Comparison of ENCODE assay signal across 16 cellular contexts in genomic region chr7:149885191-149886017, GRCh38. TPM values are rescaled to one million over a fixed set of nuclear protein-coding genes. Genes with fewer than 3 reads are reported as not detected.
DNase-seq lines count a peak whose midpoint lies in the region; ATAC-seq and TF ChIP-seq lines count a peak whose summit lies in the region.
"Had no signal": no experiment of that assay in that cellular context is flagged by ENCODE, and none has a peak within 500 bp of the region (broad histone marks: within the 10 kb centered on the region; RNA-seq: fewer than 3 reads in every experiment).

No MANE protein-coding gene starts in this region.

- WGBS in mesendoderm (ENCODE audit: extremely low coverage, insufficient coverage, low lambda C conversion rate): no CpG with 5 or more reads among the region's 13 CpGs

- no peak for TF ChIP-seq POLR2A in NB4 (IDR thresholded peaks at IDR 0.05; ENCODE audit: extremely low read depth, insufficient read length)

- no peak for ATAC-seq in HG02870 (IDR thresholded peaks at IDR 0.05; ENCODE audit: unreplicated experiment)
- no peak for ATAC-seq in HG03565 (IDR thresholded peaks at IDR 0.05; ENCODE audit: unreplicated experiment)
- ATAC-seq: effector memory CD8-positive, alpha-beta T cell; lower lobe of right lung; PC-3; upper lobe of right lung had no signal

- no peak overlapping the region for H4K5ac ChIP-seq in mesendoderm (ENCODE audit: low read length)

- POLR2A ChIA-PET in A673 (lab: Charles Lee; ENCODE audit: low non-redundant PET): no interaction called here

- H3K56ac ChIP-seq in mesendoderm (ENCODE audit: low read length): peak overlapping the region; percentile 15

- H3K4me1 ChIP-seq in mesendoderm (ENCODE audit: control insufficient read depth, low read depth, low read length) (no peaks in the 10 kb centered on the region), A673 (ENCODE audit: insufficient read depth, low read length, poor library complexity, severe bottlenecking) (no peaks in the 10 kb centered on the region), Karpas-422 (ENCODE audit: low read length) (no peaks in the 10 kb centered on the region)

- H3K4me2 ChIP-seq in mesendoderm (ENCODE audit: low read length): no peak overlapping the region
- H3K4me2 ChIP-seq in Karpas-422 (ENCODE audit: low read depth, low read length, poor library complexity, severe bottlenecking): no peak overlapping the region

- H3K9me3 ChIP-seq in A673 (ENCODE audit: low read depth, low read length, poor library complexity, severe bottlenecking): no peaks in the 10 kb centered on the region
- no peaks in the 10 kb centered on the region for H3K9me3 ChIP-seq in Karpas-422 (ENCODE audit: low read length)
- H3K9me3 ChIP-seq: lower lobe of right lung, upper lobe of right lung had no signal

- no peak overlapping the region for H3K4ac ChIP-seq in mesendoderm (ENCODE audit: low read depth, low read length)

- H3K27ac ChIP-seq in coronary artery (no peak overlapping the region), mesendoderm (ENCODE audit: low read depth, low read length) (no peak overlapping the region), A673 (ENCODE audit: low read depth, low read length, poor library complexity, severe bottlenecking) (no peak overlapping the region), Karpas-422 (ENCODE audit: low read length) (no peak overlapping the region)
- H3K27ac ChIP-seq: lower lobe of right lung, upper lobe of right lung had no signal

- CTCF ChIA-PET in A673 (lab: Charles Lee): no interaction called here

- no peak overlapping the region for H2AFZ ChIP-seq in Karpas-422 (ENCODE audit: low read length)

- H2BK15ac ChIP-seq in mesendoderm (replicated peaks; ENCODE audit: low read depth): no peak overlapping the region

- no TSS peak for BruUV-seq in A673 (replicated peaks; lab: Mats Ljungman, UMichigan)

- no peak overlapping the region for H3K18ac ChIP-seq in mesendoderm (ENCODE audit: low read length)

- TF ChIP-seq CTCF in NB4 (IDR thresholded peaks at IDR 0.05; ENCODE audit: low read depth, low read length): no peak
- no peak for TF ChIP-seq CTCF in coronary artery (IDR thresholded peaks at IDR 0.05)
- TF ChIP-seq CTCF in A673 (conservative IDR thresholded peaks at IDR 0.05; ENCODE audit: low read depth, low read length): no peak

- H3K23ac ChIP-seq in mesendoderm (ENCODE audit: low read length): no peak overlapping the region

- no peaks in the 10 kb centered on the region for H3K79me1 ChIP-seq in mesendoderm (ENCODE audit: low read length)

- peak; percentile 23 for DNase-seq in A172 (ENCODE audit: low spot score)
- peak; percentile 3 for DNase-seq in NB4 (ENCODE audit: low read depth)
- DNase-seq in coronary artery (ENCODE audit: low spot score): peak; percentile 62
- peak; percentile 80 for DNase-seq in mesendoderm
- DNase-seq in A673 (ENCODE audit: low spot score): no peak
- no peak for DNase-seq in Karpas-422
- DNase-seq: activated CD4-positive, alpha-beta T cell treated with anti-CD3 and anti-CD28 coated beads, Interleukin-2, amount 10 ng/mL, durations not matched to agents 7 days and 5 days; amygdala; effector memory CD8-positive, alpha-beta T cell; lower lobe of right lung; NCI-H2081 treated with DMSO at 0.1 percent for 48 hours; occipital lobe; PC-3; upper lobe of right lung had no signal

- no peaks in the 10 kb centered on the region for H3K9me2 ChIP-seq in Karpas-422 (replicated peaks; ENCODE audit: insufficient read depth, low read length)

- no peaks in the 10 kb centered on the region for H3K27me3 ChIP-seq in mesendoderm (ENCODE audit: insufficient read depth, low read length, poor library complexity)
- H3K27me3 ChIP-seq in A673 (replicated peaks; ENCODE audit: insufficient read depth, low read depth, low read length, poor library complexity): no peaks in the 10 kb centered on the region
- H3K27me3 ChIP-seq in Karpas-422 (ENCODE audit: low read length): no peaks in the 10 kb centered on the region
- H3K27me3 ChIP-seq: upper lobe of right lung had no signal

- H4K20me1 ChIP-seq in Karpas-422 (ENCODE audit: insufficient read depth, low read depth, low read length): no peaks in the 10 kb centered on the region

- H3K4me3 ChIP-seq in NB4 (ENCODE audit: low read depth, low read length) (no peak overlapping the region), coronary artery (no peak overlapping the region), mesendoderm (ENCODE audit: low read length) (no peak overlapping the region), A673 (ENCODE audit: low read depth, low read length, poor library complexity, severe bottlenecking) (no peak overlapping the region), Karpas-422 (ENCODE audit: low read length) (no peak overlapping the region)
- H3K4me3 ChIP-seq: lower lobe of right lung, upper lobe of right lung had no signal

- H3K9ac ChIP-seq in mesendoderm (ENCODE audit: low read length): no peak overlapping the region
- no peak overlapping the region for H3K9ac ChIP-seq in Karpas-422 (ENCODE audit: low read length)

- no peak overlapping the region for H2BK120ac ChIP-seq in mesendoderm (ENCODE audit: low read depth, low read length)

- no peak overlapping the region for H2BK5ac ChIP-seq in mesendoderm (ENCODE audit: low read length)

- intact Hi-C loops in A673 (cut with micrococcal nuclease; ENCODE audit: unreplicated experiment): loop anchor here (10.0 kb wide), 1 partner anchor 389 kb away; no protein-coding TSS in a partner anchor

- H3K36me3 ChIP-seq in mesendoderm (ENCODE audit: control insufficient read depth, insufficient read depth, low read length): no peaks in the 10 kb centered on the region
- H3K36me3 ChIP-seq in A673 (ENCODE audit: insufficient read depth, low read length, poor library complexity, severe bottlenecking): no peaks in the 10 kb centered on the region
- no peaks in the 10 kb centered on the region for H3K36me3 ChIP-seq in Karpas-422 (ENCODE audit: insufficient read depth, low read length)
- H3K36me3 ChIP-seq: lower lobe of right lung, upper lobe of right lung had no signal

- no peak overlapping the region for H2AK5ac ChIP-seq in mesendoderm (ENCODE audit: low read length)

- H4K8ac ChIP-seq in mesendoderm (ENCODE audit: low read depth, low read length): no peak overlapping the region

- H3K79me2 ChIP-seq in mesendoderm (ENCODE audit: control insufficient read depth, insufficient read depth, low read length) (no peaks in the 10 kb centered on the region), Karpas-422 (ENCODE audit: low read length) (no peaks in the 10 kb centered on the region)

RNA-seq across cellular contexts. Expression of gene ATP6V0E2, which starts 11.6 kb away (rescaled TPM):
- total RNA-seq in A172 (2014; rRNA removed; shearing (Covaris generic)): 85.6 and 89.3 TPM in 2 replicates
- polyA plus RNA-seq in mesendoderm (2013, experiment 1 of 2): 10.4 TPM
- 9.8 TPM for polyA plus RNA-seq in mesendoderm (2013, experiment 2 of 2)
- total RNA-seq in A673 (2021): 50.1 and 51.9 TPM in 2 replicates
- 14.1 and 17.7 TPM in 2 replicates for total RNA-seq in Karpas-422 (2014; rRNA removed; shearing (Covaris generic); ENCODE audit: low replicate concordance)

RNA-seq across cellular contexts. Expression of gene ZNF862, which starts 47.2 kb away (rescaled TPM):
- 3.7 and 5.1 TPM in 2 replicates for total RNA-seq in A172 (2014; rRNA removed; shearing (Covaris generic))
- 0.20 TPM for polyA plus RNA-seq in mesendoderm (2013, experiment 1 of 2)
- 0.42 TPM for polyA plus RNA-seq in mesendoderm (2013, experiment 2 of 2)
- total RNA-seq in A673 (2021): 5.7 and 8.3 TPM in 2 replicates
- total RNA-seq in Karpas-422 (2014; rRNA removed; shearing (Covaris generic); ENCODE audit: low replicate concordance): 9.2 and 12.2 TPM in 2 replicates

Comparison
In these comparisons a context has a peak if more than half of its experiments do, and no peak if none do; other contexts are left out.
1. DNase-seq: peak in A172 (single experiment), NB4 (single experiment), coronary artery (single experiment) and mesendoderm (single experiment); none in A673 (single experiment) and Karpas-422 (single experiment).